Comparison of ENCODE assay signal across 8 cellular contexts in the genomic region with DNA sequence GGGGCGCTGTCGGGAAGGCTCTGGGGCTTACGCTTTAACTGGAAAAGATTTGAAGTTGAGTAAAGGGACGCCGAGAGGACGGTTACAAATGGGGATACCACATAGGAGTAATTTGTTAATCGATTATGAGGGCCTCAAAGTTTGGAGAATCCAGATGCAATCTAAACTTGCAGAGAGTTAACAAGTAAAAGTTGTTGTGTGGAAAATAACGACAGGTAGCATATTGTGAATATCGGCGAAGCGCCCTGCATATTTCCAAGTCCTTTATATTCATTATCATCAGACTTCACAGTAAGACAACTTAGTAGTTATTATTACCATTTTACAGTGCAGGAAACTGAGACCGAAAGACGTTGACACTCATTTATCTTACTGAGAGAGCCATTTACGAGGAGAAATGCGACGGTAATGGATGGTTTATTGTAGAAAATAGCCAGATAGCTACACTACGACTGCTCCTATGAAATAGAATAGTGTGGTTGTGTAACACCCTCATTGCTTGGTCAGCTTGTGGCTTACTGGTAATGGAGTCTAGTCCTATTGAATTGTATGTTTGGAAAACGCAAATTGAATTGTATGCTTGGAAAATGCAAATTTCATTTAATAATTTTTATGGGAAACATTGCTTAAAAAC. TPM values are rescaled to one million over a fixed set of nuclear protein-coding genes. Genes with fewer than 3 reads are reported as not detected.
DNase-seq lines count a peak whose midpoint lies in the region; ATAC-seq, FAIRE-seq and TF ChIP-seq lines count a peak whose summit lies in the region.

No MANE protein-coding gene starts in this region.

- H3K4me3 ChIP-seq in sigmoid colon = peak overlapping the region; percentile 75 to 94 (median 78)

- TF ChIP-seq EP300 in sigmoid colon (IDR thresholded peaks at IDR 0.05) = no peak

- DNase-seq in A172 (ENCODE audit: low spot score) (peak; percentile 20), GM12892 (ENCODE audit: insufficient read length) (no peak), foreskin melanocyte (peak; percentile 22), sigmoid colon (no peak), NCI-H2196 (lab: John Stamatoyannopoulos, UW; ENCODE audit: unreplicated experiment) (no peak)

- no peaks in the 10 kb centered on the region for H3K36me3 ChIP-seq in sigmoid colon

- H3K27ac ChIP-seq in VCaP (peak overlapping the region; percentile 93), sigmoid colon (peak overlapping the region; percentile 94 to 99 (median 96))

- peaks cover 0 to 18% (median 8%) of the 10 kb centered on the region in 3 donors for H3K27me3 ChIP-seq in sigmoid colon

- TF ChIP-seq CTCF in VCaP (conservative IDR thresholded peaks at IDR 0.05) = no peak
- TF ChIP-seq CTCF in sigmoid colon (IDR thresholded peaks at IDR 0.05) = no peak

- no peak for TF ChIP-seq POLR2A in GM12892 (IDR thresholded peaks at IDR 0.05; ENCODE audit: low read depth, low read length)
- TF ChIP-seq POLR2A in sigmoid colon (IDR thresholded peaks at IDR 0.05) = no peak

- peak; percentile 69 for FAIRE-seq in GM12892 (lab: Jason Lieb, UNC)

- H3K4me1 ChIP-seq in sigmoid colon = peaks cover 0 to 65% (median 45%) of the 10 kb centered on the region in 4 donors

- H3K9me3 ChIP-seq in sigmoid colon = no peaks in the 10 kb centered on the region

- ATAC-seq in GM18520 (IDR thresholded peaks at IDR 0.05; ENCODE audit: unreplicated experiment) (no peak), GM19351 (IDR thresholded peaks at IDR 0.05; ENCODE audit: unreplicated experiment) (no peak)

- WGBS in sigmoid colon, 2 donors = 1 to 2% methylated on average over 18 of the region's 18 CpGs

- intact Hi-C loops in sigmoid colon (cut with DNase I) = loop anchor here (2.0 to 5.0 kb wide), 4 partner anchors 70 to 285 kb away; a partner anchor contains a TSS

RNA-seq across cellular contexts. Expression of a gene that starts 0.7 kb away (rescaled TPM):
- 47.8 and 50.7 TPM in 2 replicates for total RNA-seq in A172 (2014; rRNA removed; shearing (Covaris generic))
- polyA plus RNA-seq in GM12892 (2012; ENCODE audit: missing spikeins) = 30.0 TPM
- 10 to 100 TPM; 27.4 to 37.4 (median 29.9) TPM for total RNA-seq in sigmoid colon
- polyA plus RNA-seq in sigmoid colon = 10 to 100 TPM; 11.6 to 18.6 (median 13.6) TPM

RNA-seq across cellular contexts. Expression of a gene that starts 12.3 kb away (rescaled TPM):
- total RNA-seq in A172 (2014; rRNA removed; shearing (Covaris generic)) = not detected in 2 replicates
- polyA plus RNA-seq in GM12892 (2012; ENCODE audit: missing spikeins) = 0.51 TPM
- not detected for total RNA-seq in sigmoid colon
- polyA plus RNA-seq in sigmoid colon = 10 to 100 TPM in 2 of 3 donors, 1 to 10 TPM in 1; 4.0 to 14.6 (median 10.8) TPM

Comparison
In these comparisons a context has a peak if more than half of its experiments do, and no peak if none do; other contexts are left out.
1. DNase-seq: peak in A172 (single experiment) and foreskin melanocyte (single experiment); none in GM12892 (single experiment), sigmoid colon (single experiment) and NCI-H2196 (single experiment).